In the genomic region with DNA sequence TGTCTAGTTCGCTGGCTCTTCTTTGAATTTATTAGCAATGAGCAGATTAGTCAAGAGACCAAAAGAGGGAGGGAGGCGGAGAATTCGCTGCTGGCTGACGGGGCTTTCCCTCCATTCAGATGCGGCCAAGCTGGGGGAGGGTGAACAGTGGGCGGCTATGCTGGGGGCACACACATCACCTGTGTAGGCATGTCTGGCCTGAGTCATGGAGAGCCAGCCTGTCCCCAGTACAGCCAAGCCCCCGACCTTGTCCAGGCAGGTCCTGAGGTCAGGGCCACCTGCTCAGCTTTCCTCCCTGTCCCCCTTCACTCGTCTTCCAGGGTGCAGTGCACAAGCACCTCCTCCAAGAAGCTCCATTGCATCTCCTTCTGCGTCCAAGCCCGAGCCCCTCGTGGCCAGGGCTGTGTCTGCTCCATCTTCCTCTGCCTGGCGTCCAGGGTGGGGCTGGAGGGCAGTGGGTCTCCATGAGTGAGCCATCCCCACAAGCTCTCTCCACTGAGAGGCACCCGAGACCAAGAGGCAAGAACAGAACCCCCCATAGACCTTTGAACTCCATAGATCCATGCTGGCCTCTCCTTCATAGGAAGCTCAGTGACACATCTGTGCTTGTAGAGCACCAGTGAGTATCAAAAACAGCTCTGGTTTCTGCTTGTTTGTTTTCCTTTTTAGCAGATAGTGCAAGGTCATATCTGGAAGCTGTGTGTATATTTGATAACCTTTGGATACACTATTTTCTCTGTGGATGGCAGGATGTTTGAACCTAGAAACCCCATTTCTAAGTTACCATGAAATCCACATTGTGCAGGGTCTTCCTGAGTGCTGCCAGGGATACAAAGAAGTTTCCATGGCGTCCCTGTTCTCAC, we compare ENCODE assay signal across 1 cellular context.
A peak's percentile ranks its signal among the peaks of the same experiment; 100 is the strongest.
TF ChIP-seq lines count a peak whose summit lies in the region.

No MANE protein-coding gene starts in this region.

TF ChIP-seq in HepG2, 621 proteins besides CTCF, POLR2A, EP300 and RAD21 (continued from another document and continues in another):
- TF ChIP-seq, protein P1, sequence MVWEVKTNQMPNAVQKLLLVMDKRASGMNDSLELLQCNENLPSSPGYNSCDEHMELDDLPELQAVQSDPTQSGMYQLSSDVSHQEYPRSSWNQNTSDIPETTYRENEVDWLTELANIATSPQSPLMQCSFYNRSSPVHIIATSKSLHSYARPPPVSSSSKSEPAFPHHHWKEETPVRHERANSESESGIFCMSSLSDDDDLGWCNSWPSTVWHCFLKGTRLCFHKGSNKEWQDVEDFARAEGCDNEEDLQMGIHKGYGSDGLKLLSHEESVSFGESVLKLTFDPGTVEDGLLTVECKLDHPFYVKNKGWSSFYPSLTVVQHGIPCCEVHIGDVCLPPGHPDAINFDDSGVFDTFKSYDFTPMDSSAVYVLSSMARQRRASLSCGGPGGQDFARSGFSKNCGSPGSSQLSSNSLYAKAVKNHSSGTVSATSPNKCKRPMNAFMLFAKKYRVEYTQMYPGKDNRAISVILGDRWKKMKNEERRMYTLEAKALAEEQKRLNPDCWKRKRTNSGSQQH (CRISPR knock-in tag; IDR thresholded peaks at IDR 0.05; ENCODE audit: low read depth), result 0 out of 2 replicates have a peak, but pooled peaks have one; percentile 23
- TF ChIP-seq, protein P2, sequence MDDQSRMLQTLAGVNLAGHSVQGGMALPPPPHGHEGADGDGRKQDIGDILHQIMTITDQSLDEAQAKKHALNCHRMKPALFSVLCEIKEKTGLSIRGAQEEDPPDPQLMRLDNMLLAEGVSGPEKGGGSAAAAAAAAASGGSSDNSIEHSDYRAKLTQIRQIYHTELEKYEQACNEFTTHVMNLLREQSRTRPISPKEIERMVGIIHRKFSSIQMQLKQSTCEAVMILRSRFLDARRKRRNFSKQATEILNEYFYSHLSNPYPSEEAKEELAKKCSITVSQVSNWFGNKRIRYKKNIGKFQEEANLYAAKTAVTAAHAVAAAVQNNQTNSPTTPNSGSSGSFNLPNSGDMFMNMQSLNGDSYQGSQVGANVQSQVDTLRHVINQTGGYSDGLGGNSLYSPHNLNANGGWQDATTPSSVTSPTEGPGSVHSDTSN (CRISPR knock-in tag; IDR thresholded peaks at IDR 0.05; ENCODE audit: borderline replicate concordance), result no peak
- TF ChIP-seq ZNF432 (CRISPR knock-in tag; IDR thresholded peaks at IDR 0.05; ENCODE audit: borderline replicate concordance), result no peak
- TF ChIP-seq ZNF230 (CRISPR knock-in tag; IDR thresholded peaks at IDR 0.05), result no peak
- peak; percentile 80; the same call in 1 of the 2 replicates for TF ChIP-seq ZNF792 (CRISPR knock-in tag; IDR thresholded peaks at IDR 0.05)
- TF ChIP-seq, protein P3, sequence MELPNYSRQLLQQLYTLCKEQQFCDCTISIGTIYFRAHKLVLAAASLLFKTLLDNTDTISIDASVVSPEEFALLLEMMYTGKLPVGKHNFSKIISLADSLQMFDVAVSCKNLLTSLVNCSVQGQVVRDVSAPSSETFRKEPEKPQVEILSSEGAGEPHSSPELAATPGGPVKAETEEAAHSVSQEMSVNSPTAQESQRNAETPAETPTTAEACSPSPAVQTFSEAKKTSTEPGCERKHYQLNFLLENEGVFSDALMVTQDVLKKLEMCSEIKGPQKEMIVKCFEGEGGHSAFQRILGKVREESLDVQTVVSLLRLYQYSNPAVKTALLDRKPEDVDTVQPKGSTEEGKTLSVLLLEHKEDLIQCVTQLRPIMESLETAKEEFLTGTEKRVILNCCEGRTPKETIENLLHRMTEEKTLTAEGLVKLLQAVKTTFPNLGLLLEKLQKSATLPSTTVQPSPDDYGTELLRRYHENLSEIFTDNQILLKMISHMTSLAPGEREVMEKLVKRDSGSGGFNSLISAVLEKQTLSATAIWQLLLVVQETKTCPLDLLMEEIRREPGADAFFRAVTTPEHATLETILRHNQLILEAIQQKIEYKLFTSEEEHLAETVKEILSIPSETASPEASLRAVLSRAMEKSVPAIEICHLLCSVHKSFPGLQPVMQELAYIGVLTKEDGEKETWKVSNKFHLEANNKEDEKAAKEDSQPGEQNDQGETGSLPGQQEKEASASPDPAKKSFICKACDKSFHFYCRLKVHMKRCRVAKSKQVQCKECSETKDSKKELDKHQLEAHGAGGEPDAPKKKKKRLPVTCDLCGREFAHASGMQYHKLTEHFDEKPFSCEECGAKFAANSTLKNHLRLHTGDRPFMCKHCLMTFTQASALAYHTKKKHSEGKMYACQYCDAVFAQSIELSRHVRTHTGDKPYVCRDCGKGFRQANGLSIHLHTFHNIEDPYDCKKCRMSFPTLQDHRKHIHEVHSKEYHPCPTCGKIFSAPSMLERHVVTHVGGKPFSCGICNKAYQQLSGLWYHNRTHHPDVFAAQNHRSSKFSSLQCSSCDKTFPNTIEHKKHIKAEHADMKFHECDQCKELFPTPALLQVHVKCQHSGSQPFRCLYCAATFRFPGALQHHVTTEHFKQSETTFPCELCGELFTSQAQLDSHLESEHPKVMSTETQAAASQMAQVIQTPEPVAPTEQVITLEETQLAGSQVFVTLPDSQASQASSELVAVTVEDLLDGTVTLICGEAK (IDR thresholded peaks at IDR 0.05), result no peak
- TF ChIP-seq, protein P3 (CRISPR knock-in tag; IDR thresholded peaks at IDR 0.05), result no peak
- TF ChIP-seq, protein P4, sequence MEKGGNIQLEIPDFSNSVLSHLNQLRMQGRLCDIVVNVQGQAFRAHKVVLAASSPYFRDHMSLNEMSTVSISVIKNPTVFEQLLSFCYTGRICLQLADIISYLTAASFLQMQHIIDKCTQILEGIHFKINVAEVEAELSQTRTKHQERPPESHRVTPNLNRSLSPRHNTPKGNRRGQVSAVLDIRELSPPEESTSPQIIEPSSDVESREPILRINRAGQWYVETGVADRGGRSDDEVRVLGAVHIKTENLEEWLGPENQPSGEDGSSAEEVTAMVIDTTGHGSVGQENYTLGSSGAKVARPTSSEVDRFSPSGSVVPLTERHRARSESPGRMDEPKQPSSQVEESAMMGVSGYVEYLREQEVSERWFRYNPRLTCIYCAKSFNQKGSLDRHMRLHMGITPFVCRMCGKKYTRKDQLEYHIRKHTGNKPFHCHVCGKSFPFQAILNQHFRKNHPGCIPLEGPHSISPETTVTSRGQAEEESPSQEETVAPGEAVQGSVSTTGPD (CRISPR knock-in tag; IDR thresholded peaks at IDR 0.05), result peak; percentile 60; the same call in 1 of the 2 replicates
- TF ChIP-seq, protein P5, sequence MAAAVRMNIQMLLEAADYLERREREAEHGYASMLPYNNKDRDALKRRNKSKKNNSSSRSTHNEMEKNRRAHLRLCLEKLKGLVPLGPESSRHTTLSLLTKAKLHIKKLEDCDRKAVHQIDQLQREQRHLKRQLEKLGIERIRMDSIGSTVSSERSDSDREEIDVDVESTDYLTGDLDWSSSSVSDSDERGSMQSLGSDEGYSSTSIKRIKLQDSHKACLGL (CRISPR knock-in tag; IDR thresholded peaks at IDR 0.05), result no peak
- peak; percentile 25; the same call in 1 of the 2 replicates for TF ChIP-seq ZSCAN21 (CRISPR knock-in tag; IDR thresholded peaks at IDR 0.05; ENCODE audit: borderline replicate concordance)
- TF ChIP-seq SIX1 (CRISPR knock-in tag; IDR thresholded peaks at IDR 0.05; ENCODE audit: borderline replicate concordance), result peak; percentile 80
- TF ChIP-seq ZZZ3 (CRISPR knock-in tag; IDR thresholded peaks at IDR 0.05; ENCODE audit: borderline replicate concordance), result 0 out of 2 replicates have a peak, but pooled peaks have one; percentile 15
- TF ChIP-seq ELF1 (CRISPR knock-in tag; IDR thresholded peaks at IDR 0.05), result no peak; the same call in none of the 2 replicates
- peak; percentile 63 for TF ChIP-seq ARNTL (CRISPR knock-in tag; IDR thresholded peaks at IDR 0.05)
- no peak for TF ChIP-seq NFYB (CRISPR knock-in tag; IDR thresholded peaks at IDR 0.05)
- TF ChIP-seq KAT8 (CRISPR knock-in tag; IDR thresholded peaks at IDR 0.05), result peak; percentile 72
- TF ChIP-seq, protein P6, sequence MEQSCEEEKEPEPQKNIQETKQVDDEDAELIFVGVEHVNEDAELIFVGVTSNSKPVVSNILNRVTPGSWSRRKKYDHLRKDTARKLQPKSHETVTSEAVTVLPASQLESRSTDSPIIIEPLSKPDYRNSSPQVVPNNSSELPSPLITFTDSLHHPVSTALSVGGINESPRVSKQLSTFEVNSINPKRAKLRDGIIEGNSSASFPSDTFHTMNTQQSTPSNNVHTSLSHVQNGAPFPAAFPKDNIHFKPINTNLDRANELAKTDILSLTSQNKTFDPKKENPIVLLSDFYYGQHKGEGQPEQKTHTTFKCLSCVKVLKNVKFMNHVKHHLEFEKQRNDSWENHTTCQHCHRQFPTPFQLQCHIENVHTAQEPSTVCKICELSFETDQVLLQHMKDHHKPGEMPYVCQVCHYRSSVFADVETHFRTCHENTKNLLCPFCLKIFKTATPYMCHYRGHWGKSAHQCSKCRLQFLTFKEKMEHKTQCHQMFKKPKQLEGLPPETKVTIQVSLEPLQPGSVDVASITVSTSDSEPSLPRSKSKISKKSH (CRISPR knock-in tag; IDR thresholded peaks at IDR 0.05; ENCODE audit: borderline replicate concordance), result peak; percentile 48; the same call in 1 of the 2 replicates
- TF ChIP-seq, protein P7, sequence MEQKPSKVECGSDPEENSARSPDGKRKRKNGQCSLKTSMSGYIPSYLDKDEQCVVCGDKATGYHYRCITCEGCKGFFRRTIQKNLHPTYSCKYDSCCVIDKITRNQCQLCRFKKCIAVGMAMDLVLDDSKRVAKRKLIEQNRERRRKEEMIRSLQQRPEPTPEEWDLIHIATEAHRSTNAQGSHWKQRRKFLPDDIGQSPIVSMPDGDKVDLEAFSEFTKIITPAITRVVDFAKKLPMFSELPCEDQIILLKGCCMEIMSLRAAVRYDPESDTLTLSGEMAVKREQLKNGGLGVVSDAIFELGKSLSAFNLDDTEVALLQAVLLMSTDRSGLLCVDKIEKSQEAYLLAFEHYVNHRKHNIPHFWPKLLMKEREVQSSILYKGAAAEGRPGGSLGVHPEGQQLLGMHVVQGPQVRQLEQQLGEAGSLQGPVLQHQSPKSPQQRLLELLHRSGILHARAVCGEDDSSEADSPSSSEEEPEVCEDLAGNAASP (CRISPR knock-in tag; IDR thresholded peaks at IDR 0.05; ENCODE audit: borderline replicate concordance), result peak; percentile 63; the same call in 1 of the 2 replicates
- TF ChIP-seq, protein P8, sequence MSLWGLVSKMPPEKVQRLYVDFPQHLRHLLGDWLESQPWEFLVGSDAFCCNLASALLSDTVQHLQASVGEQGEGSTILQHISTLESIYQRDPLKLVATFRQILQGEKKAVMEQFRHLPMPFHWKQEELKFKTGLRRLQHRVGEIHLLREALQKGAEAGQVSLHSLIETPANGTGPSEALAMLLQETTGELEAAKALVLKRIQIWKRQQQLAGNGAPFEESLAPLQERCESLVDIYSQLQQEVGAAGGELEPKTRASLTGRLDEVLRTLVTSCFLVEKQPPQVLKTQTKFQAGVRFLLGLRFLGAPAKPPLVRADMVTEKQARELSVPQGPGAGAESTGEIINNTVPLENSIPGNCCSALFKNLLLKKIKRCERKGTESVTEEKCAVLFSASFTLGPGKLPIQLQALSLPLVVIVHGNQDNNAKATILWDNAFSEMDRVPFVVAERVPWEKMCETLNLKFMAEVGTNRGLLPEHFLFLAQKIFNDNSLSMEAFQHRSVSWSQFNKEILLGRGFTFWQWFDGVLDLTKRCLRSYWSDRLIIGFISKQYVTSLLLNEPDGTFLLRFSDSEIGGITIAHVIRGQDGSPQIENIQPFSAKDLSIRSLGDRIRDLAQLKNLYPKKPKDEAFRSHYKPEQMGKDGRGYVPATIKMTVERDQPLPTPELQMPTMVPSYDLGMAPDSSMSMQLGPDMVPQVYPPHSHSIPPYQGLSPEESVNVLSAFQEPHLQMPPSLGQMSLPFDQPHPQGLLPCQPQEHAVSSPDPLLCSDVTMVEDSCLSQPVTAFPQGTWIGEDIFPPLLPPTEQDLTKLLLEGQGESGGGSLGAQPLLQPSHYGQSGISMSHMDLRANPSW (CRISPR knock-in tag; IDR thresholded peaks at IDR 0.05; ENCODE audit: borderline replicate concordance), result no peak
- TF ChIP-seq, protein P9, sequence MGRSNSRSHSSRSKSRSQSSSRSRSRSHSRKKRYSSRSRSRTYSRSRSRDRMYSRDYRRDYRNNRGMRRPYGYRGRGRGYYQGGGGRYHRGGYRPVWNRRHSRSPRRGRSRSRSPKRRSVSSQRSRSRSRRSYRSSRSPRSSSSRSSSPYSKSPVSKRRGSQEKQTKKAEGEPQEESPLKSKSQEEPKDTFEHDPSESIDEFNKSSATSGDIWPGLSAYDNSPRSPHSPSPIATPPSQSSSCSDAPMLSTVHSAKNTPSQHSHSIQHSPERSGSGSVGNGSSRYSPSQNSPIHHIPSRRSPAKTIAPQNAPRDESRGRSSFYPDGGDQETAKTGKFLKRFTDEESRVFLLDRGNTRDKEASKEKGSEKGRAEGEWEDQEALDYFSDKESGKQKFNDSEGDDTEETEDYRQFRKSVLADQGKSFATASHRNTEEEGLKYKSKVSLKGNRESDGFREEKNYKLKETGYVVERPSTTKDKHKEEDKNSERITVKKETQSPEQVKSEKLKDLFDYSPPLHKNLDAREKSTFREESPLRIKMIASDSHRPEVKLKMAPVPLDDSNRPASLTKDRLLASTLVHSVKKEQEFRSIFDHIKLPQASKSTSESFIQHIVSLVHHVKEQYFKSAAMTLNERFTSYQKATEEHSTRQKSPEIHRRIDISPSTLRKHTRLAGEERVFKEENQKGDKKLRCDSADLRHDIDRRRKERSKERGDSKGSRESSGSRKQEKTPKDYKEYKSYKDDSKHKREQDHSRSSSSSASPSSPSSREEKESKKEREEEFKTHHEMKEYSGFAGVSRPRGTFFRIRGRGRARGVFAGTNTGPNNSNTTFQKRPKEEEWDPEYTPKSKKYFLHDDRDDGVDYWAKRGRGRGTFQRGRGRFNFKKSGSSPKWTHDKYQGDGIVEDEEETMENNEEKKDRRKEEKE (IDR thresholded peaks at IDR 0.05), result no peak
- no peak for TF ChIP-seq REL (CRISPR knock-in tag; conservative IDR thresholded peaks at IDR 0.05)
- TF ChIP-seq ZSCAN31 (CRISPR knock-in tag; IDR thresholded peaks at IDR 0.05; ENCODE audit: low read depth), result 0 out of 2 replicates have a peak, but pooled peaks have one; percentile 35
- no peak for TF ChIP-seq ZNF180 (CRISPR knock-in tag; IDR thresholded peaks at IDR 0.05; ENCODE audit: borderline replicate concordance, low read depth)
- TF ChIP-seq TP53 (CRISPR knock-in tag; conservative IDR thresholded peaks at IDR 0.05), result no peak; the same call in 1 of the 2 replicates
- TF ChIP-seq GATAD2A (CRISPR knock-in tag; IDR thresholded peaks at IDR 0.05), result peak; percentile 93
- TF ChIP-seq FOXM1 (CRISPR knock-in tag; IDR thresholded peaks at IDR 0.05), result no peak
